Comparison of ENCODE assay signal across 8 cellular contexts in genomic region chr1:2586154-2587070, GRCh38. TPM values are rescaled to one million over a fixed set of nuclear protein-coding genes. Genes with fewer than 3 reads are reported as not detected.
DNase-seq lines count a peak whose midpoint lies in the region; ATAC-seq, FAIRE-seq and TF ChIP-seq lines count a peak whose summit lies in the region.

PRXL2B (plus strand) TSS chr1:2586777; CDS start chr1:2586886, 109 bp downstream.

- no peaks in the 10 kb centered on the region for H3K79me2 ChIP-seq in OCI-LY7 (ENCODE audit: insufficient read depth, low read depth, low read length)

- H2AFZ ChIP-seq in OCI-LY7 (ENCODE audit: low read length) = peak within 1 kb of the TSS; percentile 51; the same call in 1 of the 2 replicates

- H3K9me3 ChIP-seq in OCI-LY7 (ENCODE audit: low read length) (no peaks in the 10 kb centered on the region), mesodermal cell (ENCODE audit: control insufficient read depth, low read length) (no peaks in the 10 kb centered on the region)

- H3K4me3 ChIP-seq in OCI-LY7 (ENCODE audit: low read depth, low read length, poor library complexity, severe bottlenecking) (peak within 1 kb of the TSS; percentile 90), mesodermal cell (ENCODE audit: extremely low read depth, insufficient read depth, low read length, poor library complexity, severe bottlenecking) (peak within 1 kb of the TSS; percentile 85)

- peak; percentile 94 for DNase-seq in D721Med (ENCODE audit: insufficient read length, low spot score)
- peak; percentile 98 for DNase-seq in HuH-7 (ENCODE audit: low spot score)
- DNase-seq in OCI-LY7 (ENCODE audit: low spot score) = peak; percentile 94
- peak; percentile 99 for DNase-seq in activated CD8-positive, alpha-beta memory T cell treated with anti-CD3 and anti-CD28 coated beads, Interleukin-2, amount 50 U/mL, for 48 hours
- peak; percentile 100 for DNase-seq in stimulated activated CD8-positive, alpha-beta memory T cell treated with anti-CD3 and anti-CD28 coated beads, Interleukin-15, amount 100 ng/mL, for 24 hours (ENCODE audit: low read depth)

- FAIRE-seq in D721Med (lab: Jason Lieb, UNC) = no peak
- FAIRE-seq in endometrium (lab: Jason Lieb, UNC) = peak; percentile 18

- intact Hi-C loops in OCI-LY7 (cut with micrococcal nuclease; ENCODE audit: unreplicated experiment) = no loop called here

- no TSS peak for BruUV-seq in OCI-LY7 (replicated peaks; lab: Mats Ljungman, UMichigan)

- CTCF ChIA-PET in OCI-LY7 (lab: Charles Lee; ENCODE audit: unreplicated experiment) = interaction anchor here (0.6 to 1.0 kb wide), 2 partner anchors 9 to 10 kb away, joined by 3 to 7 read pairs; no protein-coding TSS in a partner anchor

- H3K9me2 ChIP-seq in OCI-LY7 (ENCODE audit: insufficient read depth, low read length) = no peaks in the 10 kb centered on the region

- H3K27ac ChIP-seq in OCI-LY7 (ENCODE audit: low read depth, low read length, poor library complexity, severe bottlenecking) = peak within 1 kb of the TSS; percentile 89
- peak within 1 kb of the TSS; percentile 88 for H3K27ac ChIP-seq in mesodermal cell (ENCODE audit: low read depth, low read length, severe bottlenecking)

- WGBS in mesodermal cell (ENCODE audit: insufficient coverage in 2 of 2), 2 experiments = 0 to 1% methylated on average over 69 to 72 of the region's 107 CpGs

- H3K36me3 ChIP-seq in OCI-LY7 (ENCODE audit: insufficient read depth, low read length) (no peaks in the 10 kb centered on the region), mesodermal cell (ENCODE audit: control insufficient read depth, insufficient read depth, low read length) (peaks cover 4% of the 10 kb centered on the region)

- H3K4me2 ChIP-seq in OCI-LY7 (ENCODE audit: low read length) = peak within 1 kb of the TSS; percentile 94

- TF ChIP-seq CTCF in D721Med (IDR thresholded peaks at IDR 0.05; ENCODE audit: insufficient read depth, missing control alignments) (no peak), OCI-LY7 (conservative IDR thresholded peaks at IDR 0.05; ENCODE audit: low read length) (no peak)

- H3K4me1 ChIP-seq in OCI-LY7 (ENCODE audit: insufficient read depth, low read length, poor library complexity, severe bottlenecking) (peaks cover 33% of the 10 kb centered on the region), mesodermal cell (ENCODE audit: control insufficient read depth, insufficient read depth, low read length, poor library complexity, severe bottlenecking) (peaks cover 14% of the 10 kb centered on the region)

- peak; percentile 61 for ATAC-seq in GM21515 (IDR thresholded peaks at IDR 0.05; ENCODE audit: unreplicated experiment)

- H4K20me1 ChIP-seq in OCI-LY7 (ENCODE audit: insufficient read depth, low read length) = no peaks in the 10 kb centered on the region

- POLR2A ChIA-PET in OCI-LY7 (lab: Charles Lee) = interaction anchor here (0.5 to 3.2 kb wide), 5 partner anchors 25 to 715 kb away, joined by 3 to 15 read pairs (median 4); no protein-coding TSS in a partner anchor

RNA-seq across cellular contexts. Expression of gene PRXL2B, which starts in this region (rescaled TPM):
- 7.0 and 10.4 TPM in 2 replicates for total RNA-seq in OCI-LY7 (2014; rRNA removed; shearing (Covaris generic))
- 4.8 and 5.2 TPM in 2 replicates for total RNA-seq in OCI-LY7 (2022)
- 23.7 TPM for polyA plus RNA-seq in mesodermal cell (2013, experiment 1 of 2)
- 22.1 TPM for polyA plus RNA-seq in mesodermal cell (2013, experiment 2 of 2)

Comparison
In these comparisons a context has a peak if more than half of its experiments do, and no peak if none do; other contexts are left out.
1. Peak in every context shown above with its lines: DNase-seq, ATAC-seq, H3K4me3 ChIP-seq and H3K27ac ChIP-seq.